16 cellular contexts compared by ENCODE assay signal in genomic region chr5:150372626-150373025, GRCh38. TPM values are rescaled to one million over a fixed set of nuclear protein-coding genes. Genes with fewer than 3 reads are reported as not detected.
DNase-seq lines count a peak whose midpoint lies in the region; ATAC-seq and TF ChIP-seq lines count a peak whose summit lies in the region.
"Had no signal": no experiment of that assay in that cellular context is flagged by ENCODE, and none has a peak within 500 bp of the region (broad histone marks: within the 10 kb centered on the region; RNA-seq: fewer than 3 reads in every experiment).

No MANE protein-coding gene starts in this region.

- H2BK5ac ChIP-seq in mesendoderm (ENCODE audit: low read length), result no peak overlapping the region

- H3K4me3 Mint-ChIP-seq in activated naive CD8-positive, alpha-beta T cell treated with anti-CD3 and anti-CD28 coated beads, Interleukin-2, amount 50 U/mL, for 24 hours, result no peak overlapping the region
- H3K4me3 Mint-ChIP-seq in activated naive CD8-positive, alpha-beta T cell treated with anti-CD3 and anti-CD28 coated beads for 36 hours, result no peak overlapping the region
- H3K4me3 Mint-ChIP-seq in central memory CD8-positive, alpha-beta T cell, result no peak overlapping the region

- H3K79me1 ChIP-seq in mesendoderm (ENCODE audit: low read length), result peaks cover 2% of the 10 kb centered on the region

- no peak overlapping the region for H3K27ac ChIP-seq in upper lobe of right lung
- no peak overlapping the region for H3K27ac ChIP-seq in mesendoderm (ENCODE audit: low read depth, low read length)
- H3K27ac ChIP-seq: A549 had no signal

- peak overlapping the region; percentile 31 for H3K27ac Mint-ChIP-seq in activated naive CD8-positive, alpha-beta T cell treated with anti-CD3 and anti-CD28 coated beads, Interleukin-2, amount 50 U/mL, for 24 hours
- no peak overlapping the region for H3K27ac Mint-ChIP-seq in activated naive CD8-positive, alpha-beta T cell treated with anti-CD3 and anti-CD28 coated beads for 36 hours
- H3K27ac Mint-ChIP-seq in central memory CD8-positive, alpha-beta T cell (ENCODE audit: low read depth), result peak overlapping the region; percentile 72
- H3K27ac Mint-ChIP-seq: CD4-positive, CD25-positive, alpha-beta regulatory T cell had no signal

- H2AK5ac ChIP-seq in mesendoderm (ENCODE audit: low read length), result no peak overlapping the region

- H2BK120ac ChIP-seq in mesendoderm (ENCODE audit: low read depth, low read length), result no peak overlapping the region

- H3K4me2 ChIP-seq in mesendoderm (ENCODE audit: low read length), result no peak overlapping the region
- H3K4me2 ChIP-seq: A549 had no signal

- H3K18ac ChIP-seq in mesendoderm (ENCODE audit: low read length), result no peak overlapping the region

- peaks cover 2% of the 10 kb centered on the region for H3K4me1 Mint-ChIP-seq in activated naive CD8-positive, alpha-beta T cell treated with anti-CD3 and anti-CD28 coated beads, Interleukin-2, amount 50 U/mL, for 24 hours
- H3K4me1 Mint-ChIP-seq in activated naive CD8-positive, alpha-beta T cell treated with anti-CD3 and anti-CD28 coated beads for 36 hours, result no peaks in the 10 kb centered on the region
- peaks cover 43% of the 10 kb centered on the region for H3K4me1 Mint-ChIP-seq in central memory CD8-positive, alpha-beta T cell

- no peak for ATAC-seq in activated naive CD8-positive, alpha-beta T cell treated with anti-CD3 and anti-CD28 coated beads, Interleukin-2, amount 50 U/mL, for 24 hours
- no peak for ATAC-seq in central memory CD8-positive, alpha-beta T cell (replicated peaks; ENCODE audit: extremely low read depth, poor library complexity, severe bottlenecking)
- ATAC-seq in upper lobe of right lung, result peak; percentile 17
- no peak for ATAC-seq in HG02623 (IDR thresholded peaks at IDR 0.05; ENCODE audit: unreplicated experiment)
- ATAC-seq: A549 had no signal

- H3K79me2 ChIP-seq in mesendoderm (ENCODE audit: control insufficient read depth, insufficient read depth, low read length), result no peaks in the 10 kb centered on the region

- TF ChIP-seq CTCF in upper lobe of right lung (IDR thresholded peaks at IDR 0.05), result no peak

- H3K4me1 ChIP-seq in upper lobe of right lung, result no peaks in the 10 kb centered on the region
- H3K4me1 ChIP-seq in mesendoderm (ENCODE audit: control insufficient read depth, low read depth, low read length), result no peaks in the 10 kb centered on the region

- H3K9me3 ChIP-seq in upper lobe of right lung, result no peaks in the 10 kb centered on the region
- H3K9me3 ChIP-seq: A549 had no signal

- no peak overlapping the region for H4K8ac ChIP-seq in mesendoderm (ENCODE audit: low read depth, low read length)

- H3K56ac ChIP-seq in mesendoderm (ENCODE audit: low read length), result no peak overlapping the region

- H2BK15ac ChIP-seq in mesendoderm (replicated peaks; ENCODE audit: low read depth), result no peak overlapping the region

- no peaks in the 10 kb centered on the region for H3K27me3 ChIP-seq in upper lobe of right lung
- no peaks in the 10 kb centered on the region for H3K27me3 ChIP-seq in mesendoderm (ENCODE audit: insufficient read depth, low read length, poor library complexity)

- intact Hi-C loops in upper lobe of right lung (cut with DNase I), result no loop called here

- H3K27me3 Mint-ChIP-seq in activated naive CD8-positive, alpha-beta T cell treated with anti-CD3 and anti-CD28 coated beads, Interleukin-2, amount 50 U/mL, for 24 hours, result no peaks in the 10 kb centered on the region
- no peaks in the 10 kb centered on the region for H3K27me3 Mint-ChIP-seq in activated naive CD8-positive, alpha-beta T cell treated with anti-CD3 and anti-CD28 coated beads for 36 hours
- no peaks in the 10 kb centered on the region for H3K27me3 Mint-ChIP-seq in central memory CD8-positive, alpha-beta T cell
- H3K27me3 Mint-ChIP-seq: CD4-positive, CD25-positive, alpha-beta regulatory T cell had no signal

- no peak overlapping the region for H3K23ac ChIP-seq in mesendoderm (ENCODE audit: low read length)

- no peaks in the 10 kb centered on the region for H3K9me3 Mint-ChIP-seq in activated naive CD8-positive, alpha-beta T cell treated with anti-CD3 and anti-CD28 coated beads, Interleukin-2, amount 50 U/mL, for 24 hours
- H3K9me3 Mint-ChIP-seq in activated naive CD8-positive, alpha-beta T cell treated with anti-CD3 and anti-CD28 coated beads for 36 hours, result no peaks in the 10 kb centered on the region
- H3K9me3 Mint-ChIP-seq in central memory CD8-positive, alpha-beta T cell, result no peaks in the 10 kb centered on the region

- no CpG with 5 or more reads among the region's 6 CpGs for WGBS in mesendoderm (ENCODE audit: extremely low coverage, insufficient coverage, low lambda C conversion rate)

- H3K36me3 ChIP-seq in upper lobe of right lung, result peaks cover 100% of the 10 kb centered on the region
- peaks cover 58% of the 10 kb centered on the region for H3K36me3 ChIP-seq in mesendoderm (ENCODE audit: control insufficient read depth, insufficient read depth, low read length)

- no peak overlapping the region for H3K4me3 ChIP-seq in upper lobe of right lung
- no peak overlapping the region for H3K4me3 ChIP-seq in mesendoderm (ENCODE audit: low read length)
- H3K4me3 ChIP-seq: A549 had no signal

- H3K9ac ChIP-seq in mesendoderm (ENCODE audit: low read length), result no peak overlapping the region

- no peak overlapping the region for H4K5ac ChIP-seq in mesendoderm (ENCODE audit: low read length)

- peaks cover 46% of the 10 kb centered on the region for H3K36me3 Mint-ChIP-seq in activated naive CD8-positive, alpha-beta T cell treated with anti-CD3 and anti-CD28 coated beads, Interleukin-2, amount 50 U/mL, for 24 hours (ENCODE audit: low read depth)
- peaks cover 28% of the 10 kb centered on the region for H3K36me3 Mint-ChIP-seq in activated naive CD8-positive, alpha-beta T cell treated with anti-CD3 and anti-CD28 coated beads for 36 hours
- peaks cover 44% of the 10 kb centered on the region for H3K36me3 Mint-ChIP-seq in central memory CD8-positive, alpha-beta T cell (ENCODE audit: insufficient read depth)

- no peak overlapping the region for H3K4ac ChIP-seq in mesendoderm (ENCODE audit: low read depth, low read length)

- DNase-seq in activated naive CD8-positive, alpha-beta T cell treated with anti-CD3 and anti-CD28 coated beads, Interleukin-2, amount 50 U/mL, for 24 hours, result no peak
- no peak for DNase-seq in activated naive CD8-positive, alpha-beta T cell treated with anti-CD3 and anti-CD28 coated beads for 36 hours
- DNase-seq in MV-4-11 (lab: John Stamatoyannopoulos, UW) (peak; percentile 60), upper lobe of right lung (no peak), NCI-H146 (lab: John Stamatoyannopoulos, UW) (no peak), mesendoderm (no peak)
- DNase-seq in central memory CD8-positive, alpha-beta T cell (ENCODE audit: low spot score in 2 of 2), result no peak
- DNase-seq: CD4-positive, CD25-positive, alpha-beta regulatory T cell; DND-41; GDM1; GOT3; Kasumi-1; NCI-H1048; Right ventricle myocardium superior had no signal

RNA-seq across cellular contexts. Expression of gene TCOF1, which starts 15.1 kb away (rescaled TPM):
- 100 to 1,000 TPM; 138 to 140 TPM for total RNA-seq in activated naive CD8-positive, alpha-beta T cell treated with anti-CD3 and anti-CD28 coated beads for 36 hours
- 31.1 TPM for total RNA-seq in upper lobe of right lung
- 79.8 TPM for polyA plus RNA-seq in mesendoderm (2013, experiment 1 of 2)
- polyA plus RNA-seq in mesendoderm (2013, experiment 2 of 2), result 80.6 TPM

RNA-seq across cellular contexts. Expression of gene CD74, which starts 40.1 kb away (rescaled TPM):
- 100 to 1,000 TPM; 290 to 294 TPM for total RNA-seq in activated naive CD8-positive, alpha-beta T cell treated with anti-CD3 and anti-CD28 coated beads for 36 hours
- total RNA-seq in upper lobe of right lung, result 2,961 TPM
- polyA plus RNA-seq in mesendoderm (2013, experiment 1 of 2), result 61.0 TPM
- 63.7 TPM for polyA plus RNA-seq in mesendoderm (2013, experiment 2 of 2)
- polyA plus RNA-seq: A549 had no signal

Comparison
In these comparisons a context has a peak if more than half of its experiments do, and no peak if none do; other contexts are left out.
1. RNA of gene CD74, which starts 40.1 kb away (total RNA-seq): 2,961 TPM in upper lobe of right lung (single experiment); 290 to 294 TPM in activated naive CD8-positive, alpha-beta T cell treated with anti-CD3 and anti-CD28 coated beads for 36 hours; every median in the first group is over 10 times any median in the second.